In the genomic region with DNA sequence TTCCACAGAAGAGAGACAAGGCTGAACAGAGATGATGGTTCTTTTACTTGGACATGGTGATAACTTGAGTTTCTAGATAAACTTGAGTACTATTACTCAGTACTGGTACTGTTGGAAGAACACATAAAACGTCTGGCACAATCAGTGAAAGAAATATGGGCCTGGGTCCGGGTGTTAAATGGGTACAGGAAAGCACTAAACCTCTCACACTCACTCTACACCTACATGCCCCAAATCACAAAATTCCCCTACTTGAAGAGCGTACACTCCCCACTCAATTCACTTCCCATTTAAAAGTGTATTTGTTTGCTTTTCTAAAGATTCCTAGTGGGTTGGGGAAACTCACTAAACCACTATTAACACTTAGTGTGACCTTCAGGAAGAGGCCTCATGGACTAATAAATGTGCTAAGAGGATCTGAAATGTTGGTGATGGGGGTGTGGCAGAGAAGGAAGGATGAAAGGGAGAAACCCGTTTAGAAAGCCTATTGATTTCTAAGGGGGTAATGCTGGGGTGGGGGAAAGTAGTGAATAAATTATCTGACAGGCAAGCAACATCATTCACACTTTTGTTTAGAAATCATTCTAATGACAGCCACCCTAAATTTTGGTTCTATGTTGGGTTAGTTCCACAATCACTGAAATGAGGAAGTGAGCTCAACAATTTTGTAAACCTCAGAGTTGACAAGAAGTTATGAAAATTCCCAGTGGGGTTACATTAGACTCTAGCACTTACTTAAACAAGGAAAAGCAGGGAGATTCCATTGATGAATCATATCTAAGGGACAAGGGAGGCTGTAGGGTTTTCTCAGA, we compare ENCODE assay signal across 9 cellular contexts.
DNase-seq lines count a peak whose midpoint lies in the region; ATAC-seq and TF ChIP-seq lines count a peak whose summit lies in the region.
"Had no signal": no experiment of that assay in that cellular context is flagged by ENCODE, and none has a peak within 500 bp of the region (broad histone marks: within the 10 kb centered on the region; RNA-seq: fewer than 3 reads in every experiment).

No MANE protein-coding gene starts in this region.

- in situ Hi-C loops in brain microvascular endothelial cell (cut with HindIII; ENCODE audit: low pct_ligation_motif_present, low sequenced_read_pairs), result no loop called here

- H3K27ac ChIP-seq in brain microvascular endothelial cell, result peak overlapping the region; percentile 34
- H3K27ac ChIP-seq in spleen, result peak overlapping the region; percentile 46 to 90 (median 87)

- no peak overlapping the region for H3K4me3 Mint-ChIP-seq in immature natural killer cell
- H3K4me3 Mint-ChIP-seq: activated naive CD8-positive, alpha-beta T cell treated with anti-CD3 and anti-CD28 coated beads, Interleukin-2, amount 10 ng/mL, durations not matched to agents 7 days and 5 days had no signal

- TF ChIP-seq CTCF in brain microvascular endothelial cell (IDR thresholded peaks at IDR 0.05; ENCODE audit: low read depth, low read length, missing control alignments), result no peak
- TF ChIP-seq CTCF in spleen (IDR thresholded peaks at IDR 0.05 in 8 of 11, conservative IDR thresholded peaks at IDR 0.05 in 3 of 11), result no peak

- intact Hi-C loops in spleen (cut with DNase I; ENCODE audit: low total_unique reads), result no loop called here

- TF ChIP-seq POLR2A in spleen (IDR thresholded peaks at IDR 0.05), result no peak

- peak; percentile 29 for ATAC-seq in GM18909 (IDR thresholded peaks at IDR 0.05; ENCODE audit: poor library complexity, unreplicated experiment)
- ATAC-seq in HG03159 (IDR thresholded peaks at IDR 0.05; ENCODE audit: unreplicated experiment), result peak; percentile 23
- no peak for ATAC-seq in HG03571 (IDR thresholded peaks at IDR 0.05; ENCODE audit: unreplicated experiment)

- H3K36me3 Mint-ChIP-seq in immature natural killer cell, result no peaks in the 10 kb centered on the region
- H3K36me3 Mint-ChIP-seq: activated naive CD8-positive, alpha-beta T cell treated with anti-CD3 and anti-CD28 coated beads, Interleukin-2, amount 10 ng/mL, durations not matched to agents 7 days and 5 days had no signal

- H3K27me3 Mint-ChIP-seq in immature natural killer cell (ENCODE audit: low read depth in 3 of 3), result peaks cover 0 to 4% (median 2%) of the 10 kb centered on the region in 3 donors

- H3K9me3 ChIP-seq in spleen, result no peaks in the 10 kb centered on the region

- no peak overlapping the region for H3K4me3 ChIP-seq in brain microvascular endothelial cell (ENCODE audit: low read depth, low read length)
- peak overlapping the region in 1 of 8 donors; percentile 33 for H3K4me3 ChIP-seq in spleen

- peaks cover 0 to 5% (median 0%) of the 10 kb centered on the region in 6 donors for H3K9me3 Mint-ChIP-seq in immature natural killer cell
- H3K9me3 Mint-ChIP-seq: activated naive CD8-positive, alpha-beta T cell treated with anti-CD3 and anti-CD28 coated beads, Interleukin-2, amount 10 ng/mL, durations not matched to agents 7 days and 5 days had no signal

- H3K27me3 ChIP-seq in brain microvascular endothelial cell (replicated peaks) (no peaks in the 10 kb centered on the region), spleen (replicated peaks in 1 of 7) (no peaks in the 10 kb centered on the region)

- no peak overlapping the region for H3K27ac Mint-ChIP-seq in immature natural killer cell
- H3K27ac Mint-ChIP-seq: activated naive CD8-positive, alpha-beta T cell treated with anti-CD3 and anti-CD28 coated beads, Interleukin-2, amount 10 ng/mL, durations not matched to agents 7 days and 5 days had no signal

- DNase-seq in brain microvascular endothelial cell (peak; percentile 37), spleen (no peak), GM19238 (ENCODE audit: insufficient read length, low spot score) (no peak), immature natural killer cell (no peak), HUDEP-2 (lab: John Stamatoyannopoulos, UW; ENCODE audit: unreplicated experiment in 76 of 76) (no peak)
- DNase-seq: activated naive CD8-positive, alpha-beta T cell treated with anti-CD3 and anti-CD28 coated beads, Interleukin-2, amount 10 ng/mL, durations not matched to agents 7 days and 5 days had no signal

- H3K4me1 ChIP-seq in spleen, result peaks cover 29 to 73% (median 61%) of the 10 kb centered on the region in 6 donors

- H3K36me3 ChIP-seq in brain microvascular endothelial cell (replicated peaks) (no peaks in the 10 kb centered on the region), spleen (no peaks in the 10 kb centered on the region)

- 20 to 32% (median 28%) methylated on average over 4 of the region's 4 CpGs for WGBS in spleen, 5 donors

- H3K4me1 Mint-ChIP-seq in immature natural killer cell, result peaks cover 0 to 8% of the 10 kb centered on the region in 2 donors
